Comparison of ENCODE assay signal across 9 cellular contexts in genomic region chr17:69501591-69502468, GRCh38.
A peak's percentile ranks its signal among the peaks of the same experiment; 100 is the strongest.
DNase-seq lines count a peak whose midpoint lies in the region; ATAC-seq lines count a peak whose summit lies in the region.
"Had no signal": no experiment of that assay in that cellular context is flagged by ENCODE, and none has a peak within 500 bp of the region (broad histone marks: within the 10 kb centered on the region; RNA-seq: fewer than 3 reads in every experiment).

No MANE protein-coding gene starts in this region.

- intact Hi-C loops in sciatic nerve (cut with DNase I): no loop called here

- H3K9ac ChIP-seq in iPS-15b (ENCODE audit: low read depth, low read length): no peak overlapping the region

- H3K4me3 ChIP-seq in MG63 (peak overlapping the region; percentile 16), iPS-15b (ENCODE audit: low read depth, low read length) (peak overlapping the region; percentile 9)

- no peaks in the 10 kb centered on the region for H3K36me3 ChIP-seq in MG63
- H3K36me3 ChIP-seq in iPS-15b (ENCODE audit: control insufficient read depth, insufficient read depth, low read length): no peaks in the 10 kb centered on the region
- H3K36me3 ChIP-seq: uterus had no signal

- H3K9me3 ChIP-seq in MG63 (no peaks in the 10 kb centered on the region), iPS-15b (ENCODE audit: control insufficient read depth, insufficient read depth, low read length) (no peaks in the 10 kb centered on the region)
- H3K9me3 ChIP-seq: uterus had no signal

- peaks cover 10% of the 10 kb centered on the region for H3K4me1 ChIP-seq in iPS-15b (ENCODE audit: control insufficient read depth, insufficient read depth, low read length)
- H3K4me1 ChIP-seq: uterus had no signal

- H3K27me3 ChIP-seq in MG63 (no peaks in the 10 kb centered on the region), iPS-15b (ENCODE audit: control insufficient read depth, insufficient read depth, low read length) (no peaks in the 10 kb centered on the region)
- H3K27me3 ChIP-seq: uterus had no signal

- H3K27ac ChIP-seq in angular gyrus (ENCODE audit: low read depth, low read length): peak overlapping the region; percentile 74

- ATAC-seq in GM18909 (IDR thresholded peaks at IDR 0.05; ENCODE audit: poor library complexity, unreplicated experiment) (peak; percentile 34), sciatic nerve (peak; percentile 79), GM21576 (IDR thresholded peaks at IDR 0.05; ENCODE audit: unreplicated experiment) (no peak)

- DNase-seq in MG63: peak; percentile 79
- no peak for DNase-seq in sciatic nerve (ENCODE audit: low spot score)
- DNase-seq in germinal center (ENCODE audit: low spot score): no peak
- DNase-seq in OCI-M1 (lab: John Stamatoyannopoulos, UW): no peak
